ENCODE assay signal across 9 cellular contexts in the genomic region with DNA sequence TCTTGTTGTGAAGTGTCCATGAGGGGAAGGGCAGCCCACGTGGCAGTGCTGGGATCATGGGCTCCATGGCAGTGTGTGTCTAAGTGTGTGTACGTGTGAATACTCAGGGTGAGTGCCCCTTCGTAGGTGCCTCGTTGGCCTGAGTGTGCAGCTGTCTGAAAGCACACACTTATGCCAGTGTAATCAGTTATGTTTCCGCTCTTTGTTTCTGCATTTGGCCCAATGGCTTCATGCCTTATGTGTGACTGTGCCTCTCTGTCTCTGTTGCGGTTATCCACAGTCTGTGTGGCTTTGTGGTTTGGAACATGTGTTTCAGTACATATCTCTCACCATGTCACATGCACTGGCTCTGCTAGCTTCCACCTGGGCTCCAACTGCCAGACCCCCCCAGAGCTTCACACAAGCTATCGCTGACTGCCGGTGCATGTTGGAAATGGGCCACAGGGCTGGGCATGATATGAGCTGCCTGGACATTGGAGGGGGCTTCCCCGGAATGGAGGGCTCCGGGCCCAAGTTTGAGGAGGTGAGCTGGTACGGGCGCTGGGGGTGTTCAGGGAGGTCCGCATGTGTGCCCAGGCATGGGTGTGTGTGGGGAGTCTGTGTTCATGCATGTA.
DNase-seq lines count a peak whose midpoint lies in the region; ATAC-seq lines count a peak whose summit lies in the region.
"Had no signal": no experiment of that assay in that cellular context is flagged by ENCODE, and none has a peak within 500 bp of the region (broad histone marks: within the 10 kb centered on the region; RNA-seq: fewer than 3 reads in every experiment).

No MANE protein-coding gene starts in this region.

- H3K27ac Mint-ChIP-seq in stimulated activated naive B cell treated with anti-CD40 and anti-IgM and Interleukin-4, amounts not matched to agents 10 μg/mL and 1 μg/mL and 100 μg/mL, for 72 hours: peak overlapping the region; percentile 56

- ATAC-seq in HG03060 (IDR thresholded peaks at IDR 0.05; ENCODE audit: low read depth, unreplicated experiment): peak; percentile 65
- ATAC-seq in activated T-cell treated with anti-CD3 and anti-CD28 coated beads, Interleukin-2, amount 50 U/mL, for 4 hours: peak; percentile 82 to 87
- ATAC-seq in stimulated activated naive B cell treated with anti-CD40 and anti-IgM and Interleukin-4, amounts not matched to agents 10 μg/mL and 1 μg/mL and 100 μg/mL, for 72 hours (replicated peaks): peak; percentile 61 to 70
- ATAC-seq: right lobe of liver had no signal

- no peaks in the 10 kb centered on the region for H3K9me3 Mint-ChIP-seq in activated T-cell treated with anti-CD3 and anti-CD28 coated beads, Interleukin-2, amount 50 U/mL, for 4 hours
- no peaks in the 10 kb centered on the region for H3K9me3 Mint-ChIP-seq in stimulated activated naive B cell treated with anti-CD40 and anti-IgM and Interleukin-4, amounts not matched to agents 10 μg/mL and 1 μg/mL and 100 μg/mL, for 72 hours

- no peaks in the 10 kb centered on the region for H3K36me3 Mint-ChIP-seq in activated T-cell treated with anti-CD3 and anti-CD28 coated beads, Interleukin-2, amount 50 U/mL, for 4 hours (ENCODE audit: insufficient read depth)
- H3K36me3 Mint-ChIP-seq in stimulated activated naive B cell treated with anti-CD40 and anti-IgM and Interleukin-4, amounts not matched to agents 10 μg/mL and 1 μg/mL and 100 μg/mL, for 72 hours: no peaks in the 10 kb centered on the region

- DNase-seq in activated T-cell treated with anti-CD3 and anti-CD28 coated beads for 48 hours (ENCODE audit: low read depth) (peak; percentile 16), activated T-cell treated with anti-CD3 and anti-CD28 coated beads for 4 hours (no peak), NCI-H446 (lab: John Stamatoyannopoulos, UW) (no peak), DMS 273 treated with DMSO at 0.1 percent for 48 hours (lab: John Stamatoyannopoulos, UW) (no peak), NCI-H1436 (lab: John Stamatoyannopoulos, UW) (no peak)
- no peak for DNase-seq in activated T-cell treated with anti-CD3 and anti-CD28 coated beads, Interleukin-2, amount 50 U/mL, for 4 hours
- DNase-seq in stimulated activated naive B cell treated with anti-CD40 and anti-IgM and Interleukin-4, amounts not matched to agents 10 μg/mL and 1 μg/mL and 100 μg/mL, for 72 hours: no peak

- H3K4me3 Mint-ChIP-seq in activated T-cell treated with anti-CD3 and anti-CD28 coated beads, Interleukin-2, amount 50 U/mL, for 4 hours: no peak overlapping the region
- peak overlapping the region in 1 of 2 donors; percentile 14 for H3K4me3 Mint-ChIP-seq in stimulated activated naive B cell treated with anti-CD40 and anti-IgM and Interleukin-4, amounts not matched to agents 10 μg/mL and 1 μg/mL and 100 μg/mL, for 72 hours

- peaks cover 13% of the 10 kb centered on the region for H3K4me1 Mint-ChIP-seq in activated T-cell treated with anti-CD3 and anti-CD28 coated beads, Interleukin-2, amount 50 U/mL, for 4 hours (ENCODE audit: low read depth)
- H3K4me1 Mint-ChIP-seq in stimulated activated naive B cell treated with anti-CD40 and anti-IgM and Interleukin-4, amounts not matched to agents 10 μg/mL and 1 μg/mL and 100 μg/mL, for 72 hours: peaks cover 21 to 42% of the 10 kb centered on the region in 2 donors

- peaks cover 21% of the 10 kb centered on the region for H3K27me3 Mint-ChIP-seq in activated T-cell treated with anti-CD3 and anti-CD28 coated beads, Interleukin-2, amount 50 U/mL, for 4 hours (ENCODE audit: low read depth)
- H3K27me3 Mint-ChIP-seq in stimulated activated naive B cell treated with anti-CD40 and anti-IgM and Interleukin-4, amounts not matched to agents 10 μg/mL and 1 μg/mL and 100 μg/mL, for 72 hours: peaks cover 20 to 35% of the 10 kb centered on the region in 2 donors
